ENCODE assay signal across 2 cellular contexts in genomic region chr3:158678687-158679086, GRCh38.
TF ChIP-seq lines count a peak whose summit lies in the region.

No MANE protein-coding gene starts in this region.

TF ChIP-seq in A549, 52 proteins besides CTCF, POLR2A, EP300 and RAD21:
- TF ChIP-seq FOSB (CRISPR knock-in tag; IDR thresholded peaks at IDR 0.05) (no peak), MAZ (IDR thresholded peaks at IDR 0.05; ENCODE audit: borderline replicate concordance, low read depth, low read length) (no peak), MAFK (IDR thresholded peaks at IDR 0.05; ENCODE audit: partially characterized antibody) (no peak), JUN (IDR thresholded peaks at IDR 0.05) (no peak), HOXB5 (CRISPR knock-in tag; IDR thresholded peaks at IDR 0.05) (no peak), NR3C1 (IDR thresholded peaks at IDR 0.05) (no peak)

TF ChIP-seq in IMR-90, 13 proteins besides CTCF, POLR2A, EP300 and RAD21:
- no peak for TF ChIP-seq CEBPB (IDR thresholded peaks at IDR 0.05; ENCODE audit: low read depth, low read length)
- TF ChIP-seq MXI1 (IDR thresholded peaks at IDR 0.05; ENCODE audit: borderline replicate concordance, low read depth, low read length): no peak
- no peak for TF ChIP-seq MAFK (IDR thresholded peaks at IDR 0.05; ENCODE audit: low read depth, low read length)
